ENCODE assay signal across 40 cellular contexts in genomic region chr10:68536973-68537372, GRCh38.
"Had no signal": no experiment of that assay in that cellular context is flagged by ENCODE, and none has a peak within 500 bp of the region (broad histone marks: within the 10 kb centered on the region; RNA-seq: fewer than 3 reads in every experiment).

No MANE protein-coding gene starts in this region.

- H3K4me3 ChIP-seq: adrenal gland, ascending aorta, body of pancreas, breast epithelium, cardiac muscle cell had no signal

- ATAC-seq: activated naive CD4-positive, alpha-beta T cell treated with anti-CD3 and anti-CD28 coated beads, Interleukin-2, amount 50 U/mL, for 72 hours; activated naive CD8-positive, alpha-beta T cell treated with anti-CD3 and anti-CD28 coated beads, Interleukin-2, amount 50 U/mL, for 24 hours; activated T-cell treated with anti-CD3 and anti-CD28 coated beads, Interleukin-2, amount 50 U/mL, for 4 hours; activated T-cell treated with anti-CD3 and anti-CD28 coated beads, Interleukin-2, amount 50 U/mL, for 72 hours; activated T-helper 17 cell treated with anti-CD3 and anti-CD28 coated beads, Interleukin-2, amount 50 U/mL, for 72 hours; body of pancreas had no signal

- H3K4me1 Mint-ChIP-seq: activated naive CD4-positive, alpha-beta T cell treated with anti-CD3 and anti-CD28 coated beads, Interleukin-2, amount 10 ng/mL, durations not matched to agents 7 days and 5 days; activated naive CD4-positive, alpha-beta T cell treated with anti-CD3 and anti-CD28 coated beads, Interleukin-2, amount 50 U/mL, for 24 hours; activated naive CD8-positive, alpha-beta T cell treated with anti-CD3 and anti-CD28 coated beads for 36 hours; activated naive CD8-positive, alpha-beta T cell treated with anti-CD3 and anti-CD28 coated beads, Interleukin-2, amount 10 ng/mL, durations not matched to agents 7 days and 5 days; activated naive CD8-positive, alpha-beta T cell treated with anti-CD3 and anti-CD28 coated beads, Interleukin-2, amount 50 U/mL, for 24 hours; activated T-helper 17 cell treated with anti-CD3 and anti-CD28 coated beads, Interleukin-2, amount 50 U/mL, for 72 hours; brain; central memory CD8-positive, alpha-beta T cell had no signal

- H3K27me3 Mint-ChIP-seq: activated naive CD4-positive, alpha-beta T cell treated with anti-CD3 and anti-CD28 coated beads, Interleukin-2, amount 50 U/mL, for 24 hours; activated naive CD8-positive, alpha-beta T cell; activated naive CD8-positive, alpha-beta T cell treated with anti-CD3 and anti-CD28 coated beads for 36 hours; activated naive CD8-positive, alpha-beta T cell treated with anti-CD3 and anti-CD28 coated beads, Interleukin-2, amount 10 ng/mL, durations not matched to agents 7 days and 5 days; activated naive CD8-positive, alpha-beta T cell treated with anti-CD3 and anti-CD28 coated beads, Interleukin-2, amount 50 U/mL, for 24 hours; activated T-cell treated with anti-CD3 and anti-CD28 coated beads, Interleukin-2, amount 50 U/mL, for 24 hours; activated T-helper 17 cell treated with anti-CD3 and anti-CD28 coated beads, Interleukin-2, amount 50 U/mL, for 72 hours; brain; central memory CD8-positive, alpha-beta T cell had no signal

- DNase-seq: activated effector memory CD4-positive, alpha-beta T cell treated with anti-CD3 and anti-CD28 coated beads, Interleukin-2, amount 50 U/mL, for 16 hours; activated effector memory CD4-positive, alpha-beta T cell treated with Interleukin-2 at 50 U/mL for 16 hours; activated gamma-delta T cell; activated gamma-delta T cell treated with Interleukin-2 at 50 U/mL for 16 hours; activated naive CD4-positive, alpha-beta T cell; activated naive CD4-positive, alpha-beta T cell treated with anti-CD3 and anti-CD28 coated beads for 36 hours; activated naive CD4-positive, alpha-beta T cell treated with anti-CD3 and anti-CD28 coated beads, Interleukin-2, amount 10 ng/mL, durations not matched to agents 7 days and 5 days; activated naive CD4-positive, alpha-beta T cell treated with anti-CD3 and anti-CD28 coated beads, Interleukin-2, amount 50 U/mL, for 16 hours; activated naive CD4-positive, alpha-beta T cell treated with Interleukin-2 at 50 U/mL for 16 hours; activated naive CD8-positive, alpha-beta T cell treated with anti-CD3 and anti-CD28 coated beads for 36 hours; activated naive CD8-positive, alpha-beta T cell treated with anti-CD3 and anti-CD28 coated beads, Interleukin-2, amount 10 ng/mL, durations not matched to agents 7 days and 5 days; activated naive CD8-positive, alpha-beta T cell treated with anti-CD3 and anti-CD28 coated beads, Interleukin-2, amount 50 U/mL, for 24 hours; activated T-cell treated with anti-CD3 and anti-CD28 coated beads, Interleukin-2, amount 50 U/mL, for 1 hour; activated T-cell treated with anti-CD3 and anti-CD28 coated beads, Interleukin-2, amount 50 U/mL, for 24 hours; activated T-cell treated with anti-CD3 and anti-CD28 coated beads, Interleukin-2, amount 50 U/mL, for 4 hours; activated T-cell treated with anti-CD3 and anti-CD28 coated beads, Interleukin-2, amount 50 U/mL, for 48 hours; activated T-cell treated with anti-CD3 and anti-CD28 coated beads, Interleukin-2, amount 50 U/mL, for 72 hours; adrenal gland; amniotic stem cell; amygdala; anterior cingulate cortex; aorta; body of pancreas; brain microvascular endothelial cell; caudate nucleus; central memory CD4-positive, alpha-beta T cell; cerebellar nuclear complex had no signal

- H3K4me3 Mint-ChIP-seq: activated naive CD4-positive, alpha-beta T cell treated with anti-CD3 and anti-CD28 coated beads for 36 hours; activated naive CD4-positive, alpha-beta T cell treated with anti-CD3 and anti-CD28 coated beads, Interleukin-2, amount 10 ng/mL, durations not matched to agents 7 days and 5 days; activated naive CD4-positive, alpha-beta T cell treated with anti-CD3 and anti-CD28 coated beads, Interleukin-2, amount 50 U/mL, for 24 hours; activated naive CD8-positive, alpha-beta T cell; activated naive CD8-positive, alpha-beta T cell treated with anti-CD3 and anti-CD28 coated beads for 36 hours; activated naive CD8-positive, alpha-beta T cell treated with anti-CD3 and anti-CD28 coated beads, Interleukin-2, amount 10 ng/mL, durations not matched to agents 7 days and 5 days; activated naive CD8-positive, alpha-beta T cell treated with anti-CD3 and anti-CD28 coated beads, Interleukin-2, amount 50 U/mL, for 24 hours; activated T-cell treated with anti-CD3 and anti-CD28 coated beads, Interleukin-2, amount 50 U/mL, for 24 hours; activated T-cell treated with anti-CD3 and anti-CD28 coated beads, Interleukin-2, amount 50 U/mL, for 4 hours; activated T-cell treated with anti-CD3 and anti-CD28 coated beads, Interleukin-2, amount 50 U/mL, for 72 hours; activated T-helper 1 cell treated with anti-CD3 and anti-CD28 coated beads, Interleukin-12 subunit alpha, Interleukin-12 subunit beta, Interleukin-2, Interleukin-4 antibody, amounts not matched to agents 30 ng/mL and 10 ng/mL and 1 ng/mL, durations not matched to agents 14 hours and 24 hours and 36 hours; activated T-helper 17 cell treated with anti-CD3 and anti-CD28 coated beads, Interleukin-2, amount 50 U/mL, for 72 hours; brain; central memory CD8-positive, alpha-beta T cell had no signal

- H3K36me3 ChIP-seq: adrenal gland, ascending aorta, brain microvascular endothelial cell, breast epithelium, cardiac muscle cell had no signal

- H3K27ac ChIP-seq: adrenal gland, ascending aorta, body of pancreas, brain microvascular endothelial cell, breast epithelium, cardiac muscle cell had no signal

- H3K4me1 ChIP-seq: adrenal gland, ascending aorta, body of pancreas, breast epithelium had no signal

- H3K27me3 ChIP-seq: adrenal gland, ascending aorta, body of pancreas, brain microvascular endothelial cell, breast epithelium, cardiac muscle cell had no signal

- H3K9me3 Mint-ChIP-seq: activated naive CD4-positive, alpha-beta T cell treated with anti-CD3 and anti-CD28 coated beads for 36 hours; activated naive CD4-positive, alpha-beta T cell treated with anti-CD3 and anti-CD28 coated beads, Interleukin-2, amount 10 ng/mL, durations not matched to agents 7 days and 5 days; activated naive CD4-positive, alpha-beta T cell treated with anti-CD3 and anti-CD28 coated beads, Interleukin-2, amount 50 U/mL, for 24 hours; activated naive CD4-positive, alpha-beta T cell treated with anti-CD3 and anti-CD28 coated beads, Interleukin-2, amount 50 U/mL, for 72 hours; activated naive CD8-positive, alpha-beta T cell treated with anti-CD3 and anti-CD28 coated beads for 36 hours; activated naive CD8-positive, alpha-beta T cell treated with anti-CD3 and anti-CD28 coated beads, Interleukin-2, amount 10 ng/mL, durations not matched to agents 7 days and 5 days; activated naive CD8-positive, alpha-beta T cell treated with anti-CD3 and anti-CD28 coated beads, Interleukin-2, amount 50 U/mL, for 24 hours; activated T-cell treated with anti-CD3 and anti-CD28 coated beads, Interleukin-2, amount 50 U/mL, for 24 hours; activated T-cell treated with anti-CD3 and anti-CD28 coated beads, Interleukin-2, amount 50 U/mL, for 4 hours; activated T-cell treated with anti-CD3 and anti-CD28 coated beads, Interleukin-2, amount 50 U/mL, for 72 hours; activated T-helper 1 cell treated with anti-CD3 and anti-CD28 coated beads, Interleukin-12 subunit alpha, Interleukin-12 subunit beta, Interleukin-2, Interleukin-4 antibody, amounts not matched to agents 30 ng/mL and 10 ng/mL and 1 ng/mL, durations not matched to agents 14 hours and 24 hours and 36 hours; activated T-helper 17 cell treated with anti-CD3 and anti-CD28 coated beads, Interleukin-2, amount 50 U/mL, for 72 hours; activated T-helper 2 cell treated with anti-CD3 and anti-CD28 coated beads, Interferon-gamma antibody, Interleukin-2, Interleukin-4, amounts not matched to agents 10 μg/mL and 5 μg/mL and 100 μg/mL, durations not matched to agents 14 hours and 24 hours and 36 hours; brain; central memory CD8-positive, alpha-beta T cell had no signal

- H3K36me3 Mint-ChIP-seq: activated naive CD4-positive, alpha-beta T cell treated with anti-CD3 and anti-CD28 coated beads, Interleukin-2, amount 10 ng/mL, durations not matched to agents 7 days and 5 days; activated naive CD4-positive, alpha-beta T cell treated with anti-CD3 and anti-CD28 coated beads, Interleukin-2, amount 50 U/mL, for 24 hours; activated naive CD4-positive, alpha-beta T cell treated with anti-CD3 and anti-CD28 coated beads, Interleukin-2, amount 50 U/mL, for 72 hours; activated naive CD8-positive, alpha-beta T cell; activated naive CD8-positive, alpha-beta T cell treated with anti-CD3 and anti-CD28 coated beads for 36 hours; activated naive CD8-positive, alpha-beta T cell treated with anti-CD3 and anti-CD28 coated beads, Interleukin-2, amount 10 ng/mL, durations not matched to agents 7 days and 5 days; brain had no signal

- FAIRE-seq: astrocyte, bronchial epithelial cell had no signal

- H3K27ac Mint-ChIP-seq: activated naive CD4-positive, alpha-beta T cell treated with anti-CD3 and anti-CD28 coated beads for 36 hours; activated naive CD4-positive, alpha-beta T cell treated with anti-CD3 and anti-CD28 coated beads, Interleukin-2, amount 10 ng/mL, durations not matched to agents 7 days and 5 days; activated naive CD4-positive, alpha-beta T cell treated with anti-CD3 and anti-CD28 coated beads, Interleukin-2, amount 50 U/mL, for 24 hours; activated naive CD4-positive, alpha-beta T cell treated with anti-CD3 and anti-CD28 coated beads, Interleukin-2, amount 50 U/mL, for 72 hours; activated naive CD8-positive, alpha-beta T cell; activated naive CD8-positive, alpha-beta T cell treated with anti-CD3 and anti-CD28 coated beads for 36 hours; activated naive CD8-positive, alpha-beta T cell treated with anti-CD3 and anti-CD28 coated beads, Interleukin-2, amount 10 ng/mL, durations not matched to agents 7 days and 5 days; activated naive CD8-positive, alpha-beta T cell treated with anti-CD3 and anti-CD28 coated beads, Interleukin-2, amount 50 U/mL, for 24 hours; activated T-cell treated with anti-CD3 and anti-CD28 coated beads, Interleukin-2, amount 50 U/mL, for 24 hours; activated T-cell treated with anti-CD3 and anti-CD28 coated beads, Interleukin-2, amount 50 U/mL, for 72 hours; activated T-helper 1 cell treated with anti-CD3 and anti-CD28 coated beads, Interleukin-12 subunit alpha, Interleukin-12 subunit beta, Interleukin-2, Interleukin-4 antibody, amounts not matched to agents 30 ng/mL and 10 ng/mL and 1 ng/mL, durations not matched to agents 14 hours and 24 hours and 36 hours; activated T-helper 17 cell treated with anti-CD3 and anti-CD28 coated beads, Interleukin-2, amount 50 U/mL, for 72 hours; activated T-helper 2 cell treated with anti-CD3 and anti-CD28 coated beads, Interferon-gamma antibody, Interleukin-2, Interleukin-4, amounts not matched to agents 10 μg/mL and 5 μg/mL and 100 μg/mL, durations not matched to agents 14 hours and 24 hours and 36 hours; brain had no signal

- H3K9me3 ChIP-seq: adrenal gland, ascending aorta, body of pancreas, breast epithelium had no signal
